In genomic region chr6:162727347-162728176, GRCh38 we compare ENCODE assay signal across 1 cellular context.
TF ChIP-seq lines count a peak whose summit lies in the region.

PACRG (plus strand) TSS chr6:162727974.
PRKN (minus strand) TSS chr6:162727766.

TF ChIP-seq in HepG2, 621 proteins besides CTCF, POLR2A, EP300 and RAD21 (continued from another document and continues in another):
- no peak for TF ChIP-seq CSRNP2 (CRISPR knock-in tag; conservative IDR thresholded peaks at IDR 0.05; ENCODE audit: low read depth)
- TF ChIP-seq ZNF142 (CRISPR knock-in tag; IDR thresholded peaks at IDR 0.05) = peak; percentile 59; the same call in 1 of the 2 replicates
- TF ChIP-seq TEAD3 (CRISPR knock-in tag; optimal IDR thresholded peaks at IDR 0.05; ENCODE audit: borderline replicate concordance) = peak; percentile 38
- 0 out of 2 replicates have a peak, but pooled peaks have one; percentile 77 for TF ChIP-seq ZNF839 (CRISPR knock-in tag; IDR thresholded peaks at IDR 0.05; ENCODE audit: borderline replicate concordance)
- peak; percentile 22; the same call in 1 of the 2 replicates for TF ChIP-seq HNF4A (CRISPR knock-in tag; IDR thresholded peaks at IDR 0.05)
- TF ChIP-seq KDM2A (CRISPR knock-in tag; IDR thresholded peaks at IDR 0.05; ENCODE audit: borderline replicate concordance, low read depth) = peak; percentile 81
- no peak for TF ChIP-seq KDM1A (CRISPR knock-in tag; IDR thresholded peaks at IDR 0.05)
- no peak for TF ChIP-seq HMG20A (CRISPR knock-in tag; IDR thresholded peaks at IDR 0.05; ENCODE audit: borderline replicate concordance)
- no peak for TF ChIP-seq ZNF407 (CRISPR knock-in tag; IDR thresholded peaks at IDR 0.05; ENCODE audit: not compliant biosample characterization)
- TF ChIP-seq SNAI1 (CRISPR knock-in tag; IDR thresholded peaks at IDR 0.05; ENCODE audit: borderline replicate concordance) = peak; percentile 70; the same call in 1 of the 2 replicates
- TF ChIP-seq KLF9 (CRISPR knock-in tag; IDR thresholded peaks at IDR 0.05; ENCODE audit: low read depth) = no peak
- no peak for TF ChIP-seq FOXM1 (CRISPR knock-in tag; IDR thresholded peaks at IDR 0.05)
- no peak for TF ChIP-seq ZNF44 (CRISPR knock-in tag; IDR thresholded peaks at IDR 0.05)
- TF ChIP-seq CENPX (CRISPR knock-in tag; IDR thresholded peaks at IDR 0.05) = no peak
- peak; percentile 66; the same call in 1 of the 2 replicates for TF ChIP-seq GATA4 (IDR thresholded peaks at IDR 0.05; ENCODE audit: borderline replicate concordance, low read depth)
- peak; percentile 38; the same call in 1 of the 2 replicates for TF ChIP-seq POLR2AphosphoS5 (IDR thresholded peaks at IDR 0.05; ENCODE audit: low read depth, low read length)
- TF ChIP-seq ZNF563 (CRISPR knock-in tag; IDR thresholded peaks at IDR 0.05) = peak; percentile 84
- peak; percentile 86 for TF ChIP-seq UBTF (CRISPR knock-in tag; IDR thresholded peaks at IDR 0.05)
- no peak for TF ChIP-seq ZNF512B (CRISPR knock-in tag; IDR thresholded peaks at IDR 0.05; ENCODE audit: borderline replicate concordance)
- no peak for TF ChIP-seq TCF12 (IDR thresholded peaks at IDR 0.05)
- TF ChIP-seq TCF12 (CRISPR knock-in tag; IDR thresholded peaks at IDR 0.05) = peak; percentile 53; the same call in 1 of the 2 replicates
- TF ChIP-seq ZNF333 (CRISPR knock-in tag; IDR thresholded peaks at IDR 0.05; ENCODE audit: borderline replicate concordance) = 0 out of 2 replicates have a peak, but pooled peaks have one; percentile 78
- TF ChIP-seq ZNF350 (CRISPR knock-in tag; IDR thresholded peaks at IDR 0.05; ENCODE audit: borderline replicate concordance, low read depth) = peak; percentile 95
- peak; percentile 26; the same call in 1 of the 2 replicates for TF ChIP-seq KAT7 (CRISPR knock-in tag; IDR thresholded peaks at IDR 0.05; ENCODE audit: borderline replicate concordance)
- peak; percentile 87; the same call in 1 of the 2 replicates for TF ChIP-seq ARNT2 (CRISPR knock-in tag; IDR thresholded peaks at IDR 0.05; ENCODE audit: low read depth)
- peak; percentile 70; the same call in 1 of the 2 replicates for TF ChIP-seq KLF6 (CRISPR knock-in tag; IDR thresholded peaks at IDR 0.05)
- no peak for TF ChIP-seq LRRFIP1 (CRISPR knock-in tag; conservative IDR thresholded peaks at IDR 0.05)
